12 cellular contexts compared by ENCODE assay signal in the genomic region with DNA sequence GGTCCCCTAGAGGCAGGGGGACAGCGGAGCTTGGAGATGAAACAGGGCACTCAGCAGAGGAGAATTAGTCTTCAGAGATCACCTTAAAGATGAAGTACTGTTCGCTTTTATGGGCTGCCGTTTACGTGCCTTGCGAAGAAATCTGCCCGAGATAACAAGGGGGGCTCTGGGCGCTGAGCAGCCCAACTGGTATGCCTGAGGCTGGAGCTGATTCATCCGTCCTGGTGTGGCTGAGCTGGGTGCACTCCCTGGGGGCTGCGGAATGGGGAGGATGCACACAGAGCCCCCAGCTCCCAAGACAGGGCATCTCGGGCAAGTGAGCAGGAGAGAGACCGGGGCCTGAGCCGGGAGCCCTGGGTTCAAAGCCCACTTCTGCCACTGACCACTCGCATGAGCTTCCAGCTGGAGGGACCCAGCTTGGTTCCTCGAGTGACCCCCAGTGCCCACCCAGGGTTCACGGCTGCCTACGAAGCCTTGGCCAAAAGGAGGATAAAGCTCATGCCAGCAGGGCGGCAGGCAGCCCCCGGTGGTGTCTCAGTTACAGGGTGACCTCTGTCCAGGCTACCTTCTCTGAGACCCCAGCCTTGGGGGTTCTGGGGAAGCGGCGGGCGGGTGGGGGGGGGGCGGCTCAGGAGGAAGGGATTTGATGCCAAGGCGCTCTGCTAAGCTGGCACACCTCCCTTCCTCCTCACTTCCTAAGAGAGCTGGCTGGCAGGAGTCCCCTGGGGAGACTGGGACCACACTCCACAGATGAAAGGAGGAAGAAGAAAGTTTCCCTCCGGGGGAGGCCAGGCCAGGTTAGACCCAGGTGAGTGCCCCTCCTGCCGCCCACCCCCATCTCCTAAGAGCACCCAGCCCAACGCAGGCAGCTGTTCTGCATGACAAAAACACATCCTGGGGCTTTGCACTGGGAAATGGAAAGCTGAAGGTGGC. TPM values are rescaled to one million over a fixed set of nuclear protein-coding genes. Genes with fewer than 3 reads are reported as not detected.
DNase-seq lines count a peak whose midpoint lies in the region; FAIRE-seq and TF ChIP-seq lines count a peak whose summit lies in the region.
"Had no signal": no experiment of that assay in that cellular context is flagged by ENCODE, and none has a peak within 500 bp of the region (broad histone marks: within the 10 kb centered on the region; RNA-seq: fewer than 3 reads in every experiment).

No MANE protein-coding gene starts in this region.

- no peak overlapping the region for H4K8ac ChIP-seq in H1 (ENCODE audit: extremely low read depth, insufficient read depth, low read length)

- peaks cover 0 to 4% of the 10 kb centered on the region in 2 donors for H3K4me1 Mint-ChIP-seq in immature natural killer cell

- H3K4me3 ChIP-seq in BLaER1 (0 out of 2 replicates have a peak overlapping the region, but pooled peaks have one; percentile 17), H1 (ENCODE audit: extremely low read depth in 1 of 4, insufficient read depth in 2 of 4, low read depth in 3 of 4, low read length in 4 of 4) (no peak overlapping the region; a peak in 1 of 8 replicates)
- H3K4me3 ChIP-seq: body of pancreas, lung, psoas muscle had no signal

- peak overlapping the region; percentile 48; the same call in 1 of the 2 replicates for H3K18ac ChIP-seq in H1 (ENCODE audit: extremely low read depth, low read length)

- peaks cover 0 to 4% (median 0%) of the 10 kb centered on the region in 3 donors for H3K36me3 Mint-ChIP-seq in immature natural killer cell

- H3K27ac Mint-ChIP-seq in immature natural killer cell, result no peak overlapping the region

- no peak overlapping the region for H4K91ac ChIP-seq in H1 (replicated peaks; ENCODE audit: insufficient read length, low read length)

- DNase-seq in NCI-H69 (lab: John Stamatoyannopoulos, UW), result peak; percentile 29
- peak in 1 of 2 experiments; percentile 62 for DNase-seq in H1 (ENCODE audit: low read depth in 1 of 2, low spot score in 2 of 2)
- peak; percentile 74 for DNase-seq in kidney glomerular epithelial cell (lab: John Stamatoyannopoulos, UW)
- DNase-seq in NCI-H774 (lab: John Stamatoyannopoulos, UW), result no peak
- no peak for DNase-seq in NK-92 treated with Interleukin-12 subunit alpha and Interleukin-12 subunit beta, amount 100 ng/mL, for 24 hours (lab: John Stamatoyannopoulos, UW)
- no peak for DNase-seq in immature natural killer cell
- no peak for DNase-seq in middle frontal gyrus (ENCODE audit: extremely low spot score, low spot score)
- DNase-seq: body of pancreas, NCI-H1694 treated with DMSO at 0.1 percent for 48 hours had no signal

- H3K9ac ChIP-seq in BLaER1 (no peak overlapping the region), H1 (replicated peaks in 1 of 4; ENCODE audit: extremely low read depth in 1 of 4, low read depth in 3 of 4, low read length in 3 of 4) (no peak overlapping the region)

- H4K5ac ChIP-seq in H1 (ENCODE audit: insufficient read length, low read depth, low read length), result no peak overlapping the region

- H2BK120ac ChIP-seq in H1 (replicated peaks; ENCODE audit: low read depth, low read length), result no peak overlapping the region

- no peak for FAIRE-seq in H1 (lab: Jason Lieb, UNC)

- H3K27me3 ChIP-seq in BLaER1 (peaks cover 46% of the 10 kb centered on the region), H1 (replicated peaks in 1 of 4; ENCODE audit: control insufficient read depth in 3 of 4, extremely low read depth in 1 of 4, insufficient read depth in 3 of 4, low read length in 3 of 4) (peaks cover 11 to 13% (median 13%) of the 10 kb centered on the region in 4 experiments)

- no peak for TF ChIP-seq EP300 in H1 (IDR thresholded peaks at IDR 0.05; ENCODE audit: borderline replicate concordance in 1 of 2, low read depth in 2 of 2, low read length in 2 of 2)

- no peak; a peak in 1 of 4 replicates for TF ChIP-seq RAD21 in H1 (IDR thresholded peaks at IDR 0.05 in 1 of 2, conservative IDR thresholded peaks at IDR 0.05 in 1 of 2; ENCODE audit: low read depth in 2 of 2, low read length in 2 of 2)

- no peaks in the 10 kb centered on the region for H3K79me2 ChIP-seq in H1 (ENCODE audit: control insufficient read depth in 1 of 2, insufficient read depth in 2 of 2, low read length in 2 of 2)

- H2BK15ac ChIP-seq in H1 (ENCODE audit: low read length), result no peak overlapping the region

- no peak overlapping the region for H3K4ac ChIP-seq in H1 (replicated peaks; ENCODE audit: insufficient read length, low read depth, low read length)

- H3K27ac ChIP-seq in BLaER1, result no peak overlapping the region
- no peak overlapping the region for H3K27ac ChIP-seq in H1 (ENCODE audit: low read depth, low read length)
- H3K27ac ChIP-seq: body of pancreas, psoas muscle had no signal

- CTCF ChIA-PET in H1 (lab: Charles Lee; ENCODE audit: partially characterized antibody), result interaction anchor here (0.8 to 7.8 kb wide), 22 partner anchors 11 to 230 kb away, joined by 3 to 38 read pairs (median 4); no protein-coding TSS in a partner anchor

- H4K20me1 ChIP-seq in BLaER1, result peaks cover 66% of the 10 kb centered on the region
- H4K20me1 ChIP-seq in H1 (replicated peaks in 1 of 2; ENCODE audit: control insufficient read depth in 1 of 2, insufficient read depth in 2 of 2, low read length in 2 of 2), result peaks cover 0 to 2% of the 10 kb centered on the region in 2 experiments

- H2AK5ac ChIP-seq in H1 (ENCODE audit: low read depth, low read length), result no peak overlapping the region; the same call in 1 of the 2 replicates

- no peak overlapping the region for H3K23ac ChIP-seq in H1 (ENCODE audit: insufficient read length)

- TF ChIP-seq CTCF in H1 (IDR thresholded peaks at IDR 0.05; ENCODE audit: control extremely low read depth in 1 of 3, insufficient read depth in 1 of 3, low read depth in 1 of 3, low read length in 3 of 3), result no peak

- H3K4me1 ChIP-seq in BLaER1 (peaks cover 100% of the 10 kb centered on the region), H1 (replicated peaks in 1 of 4; ENCODE audit: control insufficient read depth in 3 of 4, insufficient read depth in 4 of 4, low read length in 3 of 4) (peaks cover 8 to 47% (median 29%) of the 10 kb centered on the region in 4 experiments)

- no peak overlapping the region for H2AFZ ChIP-seq in H1 (ENCODE audit: low read length)

- H3K36me3 ChIP-seq in BLaER1 (no peaks in the 10 kb centered on the region), H1 (ENCODE audit: control insufficient read depth in 2 of 4, insufficient read depth in 4 of 4, low read length in 3 of 4) (no peaks in the 10 kb centered on the region)

- H3K14ac ChIP-seq in H1 (ENCODE audit: insufficient read length), result no peak overlapping the region

- no peak for TF ChIP-seq POLR2A in H1 (IDR thresholded peaks at IDR 0.05; ENCODE audit: control extremely low read depth in 1 of 2, low read depth in 2 of 2, low read length in 2 of 2)

- H2BK5ac ChIP-seq in H1 (ENCODE audit: low read depth, low read length), result peak overlapping the region; percentile 32; the same call in 1 of the 2 replicates

- H3K23me2 ChIP-seq in H1 (ENCODE audit: low read depth, low read length), result peaks cover 4% of the 10 kb centered on the region; the same call in 1 of the 2 replicates

- POLR2A ChIA-PET in H1 (lab: Charles Lee; ENCODE audit: partially characterized antibody), result interaction anchor here (0.7 to 1.4 kb wide), 3 partner anchors 21 to 288 kb away, joined by 3 read pairs; no protein-coding TSS in a partner anchor

- H3K79me1 ChIP-seq in H1 (ENCODE audit: low read depth, low read length), result no peaks in the 10 kb centered on the region

- WGBS in H1 (ENCODE audit: extremely low coverage in 1 of 2, insufficient coverage in 1 of 2, insufficient read length in 1 of 2, insufficient replicate concordance in 2 of 2, low coverage in 1 of 2, low lambda C conversion rate in 2 of 2, missing lambda C conversion rate in 1 of 2), 2 experiments, result 61% methylated on average over 22 of the region's 26 CpGs; no CpG with 5 or more reads in 1 of the 2 experiments

- H3K27me3 Mint-ChIP-seq in immature natural killer cell (ENCODE audit: low read depth in 3 of 3), result peaks cover 4 to 22% (median 6%) of the 10 kb centered on the region in 3 donors

- H3K4me2 ChIP-seq in BLaER1 (peak overlapping the region; percentile 99), H1 (ENCODE audit: insufficient read depth in 1 of 2, low read depth in 2 of 2, low read length in 2 of 2) (peak overlapping the region; percentile 5 to 45; a peak in 3 of 4 replicates)

- H2BK12ac ChIP-seq in H1 (ENCODE audit: low read depth, low read length), result peak overlapping the region; percentile 84; the same call in 1 of the 2 replicates

- no peak overlapping the region for H3K4me3 Mint-ChIP-seq in immature natural killer cell

- H3K9me3 ChIP-seq in BLaER1, result no peaks in the 10 kb centered on the region
- H3K9me3 ChIP-seq in H1 (ENCODE audit: insufficient read depth in 2 of 2, low read depth in 1 of 2, low read length in 1 of 2), result no peaks in the 10 kb centered on the region
- H3K9me3 ChIP-seq: body of pancreas, psoas muscle had no signal

- H3K56ac ChIP-seq in H1 (replicated peaks; ENCODE audit: insufficient read length, low read depth, low read length), result no peak overlapping the region

- no peak overlapping the region for H2BK20ac ChIP-seq in H1 (ENCODE audit: low read length)

- H3K9me3 Mint-ChIP-seq in immature natural killer cell, result peaks cover 0 to 4% (median 0%) of the 10 kb centered on the region in 6 donors

TF ChIP-seq in H1, 55 proteins besides CTCF, POLR2A, EP300 and RAD21 (continues in another document):
- no peak for TF ChIP-seq NRF1 (IDR thresholded peaks at IDR 0.05; ENCODE audit: low read depth, low read length)
- TF ChIP-seq RFX5 (IDR thresholded peaks at IDR 0.05; ENCODE audit: borderline replicate concordance, low read depth, low read length), result no peak

RNA-seq across cellular contexts. Expression of a gene that starts 5.7 kb away (rescaled TPM):
- 5.3 and 6.1 TPM in 2 replicates for total RNA-seq in H1 (2021; fragmentation: NEBNext Ultra II Directional; extraction: Animal tissue kit (Norgen Biotek cat#: 25700))
- 8.8 and 13.2 TPM in 2 replicates for polyA plus RNA-seq in H1 (2011; rRNA removed)
- 5.6 TPM for polyA plus RNA-seq in H1 (2011; cell fraction: cytosol; rRNA removed)
- 11.0 TPM for polyA plus RNA-seq in H1 (2011; cell fraction: nucleus; rRNA removed)
- polyA plus RNA-seq in H1 (2012, experiment 1 of 2), result 3.9 to 10.9 TPM (median 7.8 TPM) in 4 replicates
- polyA plus RNA-seq in H1 (2012, experiment 2 of 2), result 5.2 TPM
- polyA plus RNA-seq in H1 (2013, experiment 1 of 2), result 11.6 TPM
- polyA plus RNA-seq in H1 (2013, experiment 2 of 2), result 10.8 TPM
- 0.66 and 1.2 TPM in 2 replicates for polyA minus RNA-seq in H1 (2011; rRNA and poly(A)+ RNA removed)
- 2.1 TPM for polyA minus RNA-seq in H1 (2011; cell fraction: cytosol; rRNA and poly(A)+ RNA removed)
- polyA minus RNA-seq in H1 (2011; cell fraction: nucleus; rRNA and poly(A)+ RNA removed), result 1.2 TPM
- not detected for polyA plus RNA-seq in immature natural killer cell
- total RNA-seq: psoas muscle had no signal

RNA-seq across cellular contexts. Expression of a gene that starts 36.8 kb away (rescaled TPM):
- total RNA-seq in H1 (2021; fragmentation: NEBNext Ultra II Directional; extraction: Animal tissue kit (Norgen Biotek cat#: 25700)), result not detected in 2 replicates
- polyA plus RNA-seq in H1 (2011; rRNA removed) (not detected in 2 replicates), immature natural killer cell (not detected)
- not detected for polyA plus RNA-seq in H1 (2011; cell fraction: cytosol; rRNA removed)
- not detected for polyA plus RNA-seq in H1 (2011; cell fraction: nucleus; rRNA removed)
- polyA plus RNA-seq in H1 (2012, experiment 1 of 2), result 0.11 to 0.28 TPM in 2 of 4 replicates, not detected in the others
- 0.73 TPM for polyA plus RNA-seq in H1 (2012, experiment 2 of 2)
- not detected for polyA plus RNA-seq in H1 (2013, experiment 1 of 2)
- not detected for polyA plus RNA-seq in H1 (2013, experiment 2 of 2)
- not detected in 2 replicates for polyA minus RNA-seq in H1 (2011; rRNA and poly(A)+ RNA removed)
- not detected for polyA minus RNA-seq in H1 (2011; cell fraction: cytosol; rRNA and poly(A)+ RNA removed)
- polyA minus RNA-seq in H1 (2011; cell fraction: nucleus; rRNA and poly(A)+ RNA removed), result not detected
- total RNA-seq: body of pancreas, lung, psoas muscle had no signal

Comparison
In these comparisons a context has a peak if more than half of its experiments do, and no peak if none do; other contexts are left out.
1. DNase-seq: peak in NCI-H69 (single experiment) and kidney glomerular epithelial cell (single experiment); none in NCI-H774 (single experiment), NK-92 treated with Interleukin-12 subunit alpha and Interleukin-12 subunit beta, amount 100 ng/mL, for 24 hours (single experiment), immature natural killer cell (0 of 3) and middle frontal gyrus (single experiment).